9 cellular contexts compared by ENCODE assay signal in genomic region chr11:132718711-132719641, GRCh38.
A peak's percentile ranks its signal among the peaks of the same experiment; 100 is the strongest.
DNase-seq lines count a peak whose midpoint lies in the region; ATAC-seq and TF ChIP-seq lines count a peak whose summit lies in the region.
"Had no signal": no experiment of that assay in that cellular context is flagged by ENCODE, and none has a peak within 500 bp of the region (broad histone marks: within the 10 kb centered on the region; RNA-seq: fewer than 3 reads in every experiment).

No MANE protein-coding gene starts in this region.

- ATAC-seq in GM19463 (IDR thresholded peaks at IDR 0.05; ENCODE audit: unreplicated experiment) = peak; percentile 79
- no peak for ATAC-seq in HG02852 (IDR thresholded peaks at IDR 0.05; ENCODE audit: unreplicated experiment)

- H3K27me3 ChIP-seq in NT2/D1 (ENCODE audit: insufficient read depth, insufficient read length) = no peaks in the 10 kb centered on the region
- H3K27me3 ChIP-seq in suprapubic skin = no peaks in the 10 kb centered on the region

- TF ChIP-seq CTCF in suprapubic skin (IDR thresholded peaks at IDR 0.05) = no peak

- no peak overlapping the region for H3K9ac ChIP-seq in NT2/D1 (ENCODE audit: insufficient read length, low read depth)

- TF ChIP-seq POLR2A in suprapubic skin (IDR thresholded peaks at IDR 0.05) = no peak

- no peak overlapping the region for H3K27ac ChIP-seq in suprapubic skin

- H3K9me3 ChIP-seq in NT2/D1 (ENCODE audit: insufficient read depth, low read length) (no peaks in the 10 kb centered on the region), suprapubic skin (no peaks in the 10 kb centered on the region)

- peak; percentile 6 for DNase-seq in NT2/D1 (ENCODE audit: low read depth, low spot score)
- DNase-seq in astrocyte of the hippocampus (ENCODE audit: low read depth, low spot score) = peak; percentile 70
- DNase-seq in stimulated activated CD8-positive, alpha-beta memory T cell treated with anti-CD3 and anti-CD28 coated beads, Interleukin-12 subunit alpha, Interleukin-12 subunit beta, amount 100 ng/mL, for 1 hour (ENCODE audit: low read depth) = peak; percentile 15
- DNase-seq in iPS-NIHi11 (ENCODE audit: low spot score) = no peak
- no peak for DNase-seq in effector CD8-positive, alpha-beta T cell (lab: John Stamatoyannopoulos, UW)
- DNase-seq in suprapubic skin (ENCODE audit: low spot score in 2 of 2) = no peak
- DNase-seq: NK-92 treated with Interleukin-12 subunit alpha and Interleukin-12 subunit beta, amount 100 ng/mL, for 24 hours had no signal

- H3K4me1 ChIP-seq in NT2/D1 (ENCODE audit: insufficient read depth, insufficient read length) (no peaks in the 10 kb centered on the region), suprapubic skin (no peaks in the 10 kb centered on the region)

- no peak overlapping the region for H3K4me3 ChIP-seq in NT2/D1 (ENCODE audit: insufficient read length, low read depth)
- no peak overlapping the region for H3K4me3 ChIP-seq in suprapubic skin

- H3K36me3 ChIP-seq in NT2/D1 (ENCODE audit: insufficient read depth, insufficient read length, low read length) (no peaks in the 10 kb centered on the region), suprapubic skin (no peaks in the 10 kb centered on the region)

- 76% methylated on average over 18 of the region's 27 CpGs for WGBS in suprapubic skin

- no peak for TF ChIP-seq EP300 in suprapubic skin (IDR thresholded peaks at IDR 0.05)

Comparison
In these comparisons a context has a peak if more than half of its experiments do, and no peak if none do; other contexts are left out.
1. DNase-seq: peak in NT2/D1 (single experiment), astrocyte of the hippocampus (single experiment) and stimulated activated CD8-positive, alpha-beta memory T cell treated with anti-CD3 and anti-CD28 coated beads, Interleukin-12 subunit alpha, Interleukin-12 subunit beta, amount 100 ng/mL, for 1 hour (single experiment); none in iPS-NIHi11 (single experiment), effector CD8-positive, alpha-beta T cell (single experiment) and suprapubic skin (0 of 2).